10 cellular contexts compared by ENCODE assay signal in genomic region chr3:27559835-27560234, GRCh38.
DNase-seq lines count a peak whose midpoint lies in the region; ATAC-seq and TF ChIP-seq lines count a peak whose summit lies in the region.
"Had no signal": no experiment of that assay in that cellular context is flagged by ENCODE, and none has a peak within 500 bp of the region (broad histone marks: within the 10 kb centered on the region; RNA-seq: fewer than 3 reads in every experiment).

No MANE protein-coding gene starts in this region.

- H3K9me3 Mint-ChIP-seq in stimulated activated memory B cell treated with anti-CD40 and anti-IgM and Interleukin-4, amounts not matched to agents 10 μg/mL and 1 μg/mL and 100 μg/mL, for 72 hours = no peaks in the 10 kb centered on the region

- no peak overlapping the region for H3K27ac Mint-ChIP-seq in stimulated activated memory B cell treated with anti-CD40 and anti-IgM and Interleukin-4, amounts not matched to agents 10 μg/mL and 1 μg/mL and 100 μg/mL, for 72 hours

- 34% methylated on average over 6 of the region's 6 CpGs for WGBS in prostate gland

- DNase-seq in MG63 (peak; percentile 83), ecto neural progenitor cell (ENCODE audit: low spot score) (peak; percentile 42), left lung (peak in 1 of 2 donors; percentile 46), vagina (ENCODE audit: extremely low spot score in 2 of 2) (no peak), prostate gland (ENCODE audit: low spot score) (no peak), NCI-H510A (lab: John Stamatoyannopoulos, UW) (no peak)
- DNase-seq: central memory CD4-positive, alpha-beta T cell; NCI-H2029 treated with DMSO at 0.1 percent for 48 hours had no signal

- H3K27me3 ChIP-seq in MG63 = no peaks in the 10 kb centered on the region
- H3K27me3 ChIP-seq in left lung = no peaks in the 10 kb centered on the region
- H3K27me3 ChIP-seq in vagina = no peaks in the 10 kb centered on the region
- H3K27me3 ChIP-seq in prostate gland (replicated peaks; ENCODE audit: insufficient read depth) = no peaks in the 10 kb centered on the region
- H3K27me3 ChIP-seq: ovary had no signal

- no peak overlapping the region for H3K4me3 Mint-ChIP-seq in stimulated activated memory B cell treated with anti-CD40 and anti-IgM and Interleukin-4, amounts not matched to agents 10 μg/mL and 1 μg/mL and 100 μg/mL, for 72 hours

- H3K9me3 ChIP-seq in MG63 (no peaks in the 10 kb centered on the region), left lung (no peaks in the 10 kb centered on the region), vagina (no peaks in the 10 kb centered on the region), prostate gland (no peaks in the 10 kb centered on the region)
- H3K9me3 ChIP-seq: ovary had no signal

- H3K4me1 Mint-ChIP-seq in stimulated activated memory B cell treated with anti-CD40 and anti-IgM and Interleukin-4, amounts not matched to agents 10 μg/mL and 1 μg/mL and 100 μg/mL, for 72 hours = no peaks in the 10 kb centered on the region

- intact Hi-C loops in left lung (cut with DNase I) (no loop called here), vagina (cut with DNase I) (no loop called here), prostate gland (cut with DNase I) (no loop called here)

- peak; percentile 82 for ATAC-seq in left lung
- no peak for ATAC-seq in stimulated activated memory B cell treated with anti-CD40 and anti-IgM and Interleukin-4, amounts not matched to agents 10 μg/mL and 1 μg/mL and 100 μg/mL, for 72 hours

- H3K36me3 Mint-ChIP-seq in stimulated activated memory B cell treated with anti-CD40 and anti-IgM and Interleukin-4, amounts not matched to agents 10 μg/mL and 1 μg/mL and 100 μg/mL, for 72 hours = no peaks in the 10 kb centered on the region

- H3K36me3 ChIP-seq in MG63 (no peaks in the 10 kb centered on the region), left lung (no peaks in the 10 kb centered on the region), vagina (no peaks in the 10 kb centered on the region), prostate gland (no peaks in the 10 kb centered on the region)
- H3K36me3 ChIP-seq: ovary had no signal

- H3K4me3 ChIP-seq in MG63 = no peak overlapping the region
- H3K4me3 ChIP-seq in left lung = no peak overlapping the region
- no peak overlapping the region for H3K4me3 ChIP-seq in vagina
- no peak overlapping the region for H3K4me3 ChIP-seq in prostate gland
- H3K4me3 ChIP-seq: ovary had no signal

- peaks cover 9% of the 10 kb centered on the region for H3K27me3 Mint-ChIP-seq in stimulated activated memory B cell treated with anti-CD40 and anti-IgM and Interleukin-4, amounts not matched to agents 10 μg/mL and 1 μg/mL and 100 μg/mL, for 72 hours

- TF ChIP-seq CTCF in left lung (IDR thresholded peaks at IDR 0.05) (no peak), vagina (IDR thresholded peaks at IDR 0.05) (no peak), prostate gland (IDR thresholded peaks at IDR 0.05) (no peak)

- H3K4me1 ChIP-seq in left lung = peaks cover 0 to 14% of the 10 kb centered on the region in 2 donors
- peaks cover 30% of the 10 kb centered on the region for H3K4me1 ChIP-seq in vagina
- no peaks in the 10 kb centered on the region for H3K4me1 ChIP-seq in prostate gland (replicated peaks)

- TF ChIP-seq POLR2A in vagina (IDR thresholded peaks at IDR 0.05) = no peak
- TF ChIP-seq POLR2A in prostate gland (IDR thresholded peaks at IDR 0.05) = no peak

- H3K27ac ChIP-seq in left lung (no peak overlapping the region), vagina (peak overlapping the region; percentile 87), prostate gland (no peak overlapping the region)
- H3K27ac ChIP-seq: ovary had no signal

Comparison
In these comparisons a context has a peak if more than half of its experiments do, and no peak if none do; other contexts are left out.
1. DNase-seq: peak in MG63 (single experiment) and ecto neural progenitor cell (single experiment); none in vagina (0 of 2), prostate gland (single experiment) and NCI-H510A (single experiment).